Comparison of ENCODE assay signal across 20 cellular contexts in genomic region chr3:139526146-139526545, GRCh38. TPM values are rescaled to one million over a fixed set of nuclear protein-coding genes. Genes with fewer than 3 reads are reported as not detected.
DNase-seq lines count a peak whose midpoint lies in the region; ATAC-seq and TF ChIP-seq lines count a peak whose summit lies in the region.
"Had no signal": no experiment of that assay in that cellular context is flagged by ENCODE, and none has a peak within 500 bp of the region (broad histone marks: within the 10 kb centered on the region; RNA-seq: fewer than 3 reads in every experiment).

No MANE protein-coding gene starts in this region.

- H3K27me3 ChIP-seq in IMR-90 (ENCODE audit: control insufficient read depth, insufficient read depth, low read length), result no peaks in the 10 kb centered on the region
- H3K27me3 ChIP-seq: BE2C, BLaER1 had no signal

- H3K36me3 ChIP-seq in IMR-90 (ENCODE audit: control insufficient read depth, insufficient read depth, low read length), result no peaks in the 10 kb centered on the region
- H3K36me3 ChIP-seq: BLaER1 had no signal

- H3K9me1 ChIP-seq in IMR-90 (ENCODE audit: insufficient read depth, low read length), result no peaks in the 10 kb centered on the region

- H3K14ac ChIP-seq in IMR-90 (replicated peaks; ENCODE audit: low read depth, low read length), result no peak overlapping the region

- H3K27ac ChIP-seq in IMR-90 (ENCODE audit: insufficient read depth, low read length), result no peak overlapping the region
- H3K27ac ChIP-seq: BLaER1 had no signal

- no peak overlapping the region for H4K91ac ChIP-seq in IMR-90 (ENCODE audit: insufficient read depth, low read depth, low read length)

- H3K79me1 ChIP-seq in IMR-90 (ENCODE audit: low read depth in 1 of 2, low read length in 2 of 2), result no peaks in the 10 kb centered on the region

- H3K9me3 Mint-ChIP-seq in dendritic cell treated with granulocyte-macrophage colony-stimulating factor and Interleukin-4, amounts not matched to agents 40 ng/mL and 50 ng/mL, for 4 days, result peaks cover 8% of the 10 kb centered on the region
- H3K9me3 Mint-ChIP-seq in type B pancreatic cell, result no peaks in the 10 kb centered on the region
- H3K9me3 Mint-ChIP-seq: CD4-positive, alpha-beta memory T cell; CD8-positive, alpha-beta memory T cell had no signal

- TF ChIP-seq RAD21 in IMR-90 (IDR thresholded peaks at IDR 0.05; ENCODE audit: low read length), result no peak

- no peaks in the 10 kb centered on the region for H3K9me3 ChIP-seq in IMR-90 (ENCODE audit: control insufficient read depth, insufficient read depth, low read length)
- H3K9me3 ChIP-seq: BE2C, BLaER1 had no signal

- dilution Hi-C loops in IMR-90 (cut with HindIII; ENCODE audit: low sequenced_read_pairs, unreplicated experiment), result no loop called here

- no peaks in the 10 kb centered on the region for H4K20me1 ChIP-seq in IMR-90 (ENCODE audit: insufficient read depth, low read length)
- H4K20me1 ChIP-seq: BLaER1 had no signal

- H2AK5ac ChIP-seq in IMR-90 (ENCODE audit: low read depth, low read length), result no peak overlapping the region

- no peak overlapping the region for H4K5ac ChIP-seq in IMR-90 (ENCODE audit: low read depth, low read length)

- POLR2A ChIA-PET in IMR-90 (lab: Charles Lee; ENCODE audit: unreplicated experiment) (no interaction called here), HEK293T (lab: Yijun Ruan, JAX) (no interaction called here)

- no peak overlapping the region for H3K23ac ChIP-seq in IMR-90 (ENCODE audit: low read depth, low read length)

- no peak overlapping the region for H3K4ac ChIP-seq in IMR-90 (ENCODE audit: low read depth, low read length)

- H3K4me2 ChIP-seq in IMR-90 (ENCODE audit: low read depth, low read length), result no peak overlapping the region
- H3K4me2 ChIP-seq: BLaER1 had no signal

- no peak overlapping the region for H4K8ac ChIP-seq in IMR-90 (ENCODE audit: low read depth in 2 of 2, low read length in 2 of 2)

- H2BK5ac ChIP-seq in IMR-90 (ENCODE audit: low read depth, low read length, poor library complexity, severe bottlenecking), result no peak overlapping the region

- no peak overlapping the region for H2BK120ac ChIP-seq in IMR-90 (ENCODE audit: low read depth, low read length)

- DNase-seq in IMR-90 (no peak), type B pancreatic cell (ENCODE audit: extremely low spot score, unreplicated experiment) (peak; percentile 50), HEK293T (ENCODE audit: extremely low spot score) (no peak), NCI-H2196 treated with DMSO at 0.1 percent for 48 hours (lab: John Stamatoyannopoulos, UW; ENCODE audit: unreplicated experiment) (no peak)
- DNase-seq: 8988T; ACHN; BE2C; C1 segment of cervical spinal cord; CD4-positive, alpha-beta memory T cell; CD4-positive, CD25-positive, alpha-beta regulatory T cell; CD8-positive, alpha-beta memory T cell; COR-L47; DMS79 treated with DMSO at 0.1 percent for 48 hours; GF-D8 had no signal

- BruUV-seq in IMR-90 (replicated peaks; lab: Mats Ljungman, UMichigan), result no TSS peak

- intact Hi-C loops in IMR-90 (cut with micrococcal nuclease), result no loop called here
- intact Hi-C loops in dendritic cell treated with granulocyte-macrophage colony-stimulating factor and Interleukin-4, amounts not matched to agents 40 ng/mL and 50 ng/mL, for 4 days (cut with micrococcal nuclease), result loop anchor here (10.0 kb wide), 1 partner anchor 159 kb away; no protein-coding TSS in a partner anchor

- peak overlapping the region; percentile 59 for H2AK9ac ChIP-seq in IMR-90 (replicated peaks; ENCODE audit: low read depth, low read length, poor library complexity)

- H3K9ac ChIP-seq in IMR-90 (ENCODE audit: low read depth, low read length), result no peak overlapping the region
- H3K9ac ChIP-seq: BLaER1 had no signal

- TF ChIP-seq CTCF in IMR-90 (conservative IDR thresholded peaks at IDR 0.05; ENCODE audit: low read depth, low read length), result no peak
- TF ChIP-seq CTCF in type B pancreatic cell (conservative IDR thresholded peaks at IDR 0.05), result no peak

- H3K36me3 Mint-ChIP-seq in dendritic cell treated with granulocyte-macrophage colony-stimulating factor and Interleukin-4, amounts not matched to agents 40 ng/mL and 50 ng/mL, for 4 days (ENCODE audit: low read depth), result no peaks in the 10 kb centered on the region
- H3K36me3 Mint-ChIP-seq in type B pancreatic cell, result peaks cover 36% of the 10 kb centered on the region
- H3K36me3 Mint-ChIP-seq: CD14-positive monocyte; CD4-positive, alpha-beta memory T cell; CD4-positive, CD25-positive, alpha-beta regulatory T cell; CD8-positive, alpha-beta memory T cell had no signal

- in situ Hi-C loops in IMR-90 (cut with MboI; ENCODE audit: low sequenced_read_pairs), result no loop called here

- ATAC-seq in IMR-90 (ENCODE audit: low read depth) (no peak), GM21526 (IDR thresholded peaks at IDR 0.05; ENCODE audit: low FRiP score, unreplicated experiment) (no peak)

- peaks cover 1% of the 10 kb centered on the region for H3K27me3 Mint-ChIP-seq in dendritic cell treated with granulocyte-macrophage colony-stimulating factor and Interleukin-4, amounts not matched to agents 40 ng/mL and 50 ng/mL, for 4 days
- H3K27me3 Mint-ChIP-seq in type B pancreatic cell, result no peaks in the 10 kb centered on the region
- H3K27me3 Mint-ChIP-seq: CD4-positive, CD25-positive, alpha-beta regulatory T cell had no signal

- no CpG with 5 or more reads among the region's 2 CpGs for WGBS in IMR-90 (ENCODE audit: extremely low coverage in 2 of 2, insufficient read length in 1 of 2), 2 experiments

- CTCF ChIA-PET in IMR-90 (lab: Yijun Ruan, JAX) (no interaction called here), HEK293T (lab: Yijun Ruan, JAX) (no interaction called here)

- H2BK20ac ChIP-seq in IMR-90 (ENCODE audit: low read depth, low read length), result no peak overlapping the region

- H3K27ac Mint-ChIP-seq in dendritic cell treated with granulocyte-macrophage colony-stimulating factor and Interleukin-4, amounts not matched to agents 40 ng/mL and 50 ng/mL, for 4 days, result peak overlapping the region; percentile 12
- H3K27ac Mint-ChIP-seq in type B pancreatic cell, result no peak overlapping the region
- H3K27ac Mint-ChIP-seq: CD4-positive, alpha-beta memory T cell; CD4-positive, CD25-positive, alpha-beta regulatory T cell had no signal

- H2AFZ ChIP-seq in IMR-90 (replicated peaks; ENCODE audit: low read length, poor library complexity), result no peak overlapping the region

- H2BK15ac ChIP-seq in IMR-90 (ENCODE audit: low read depth, low read length), result no peak overlapping the region

- TF ChIP-seq POLR2A in IMR-90 (IDR thresholded peaks at IDR 0.05; ENCODE audit: low read depth, low read length), result no peak

- no peak overlapping the region for H3K4me3 ChIP-seq in IMR-90 (ENCODE audit: insufficient read depth, low read depth, low read length)
- H3K4me3 ChIP-seq: BLaER1 had no signal

- H3K4me1 Mint-ChIP-seq in dendritic cell treated with granulocyte-macrophage colony-stimulating factor and Interleukin-4, amounts not matched to agents 40 ng/mL and 50 ng/mL, for 4 days (ENCODE audit: low read depth), result peaks cover 26% of the 10 kb centered on the region
- H3K4me1 Mint-ChIP-seq in type B pancreatic cell (ENCODE audit: unreplicated experiment), result peaks cover 40% of the 10 kb centered on the region
- H3K4me1 Mint-ChIP-seq: CD4-positive, alpha-beta memory T cell; CD4-positive, CD25-positive, alpha-beta regulatory T cell; CD8-positive, alpha-beta memory T cell had no signal

- no peak overlapping the region for H3K4me3 Mint-ChIP-seq in dendritic cell treated with granulocyte-macrophage colony-stimulating factor and Interleukin-4, amounts not matched to agents 40 ng/mL and 50 ng/mL, for 4 days
- no peak overlapping the region for H3K4me3 Mint-ChIP-seq in type B pancreatic cell
- H3K4me3 Mint-ChIP-seq: CD14-positive monocyte; CD4-positive, alpha-beta memory T cell; CD4-positive, CD25-positive, alpha-beta regulatory T cell; CD8-positive, alpha-beta memory T cell had no signal

- H3K4me1 ChIP-seq in IMR-90 (ENCODE audit: control insufficient read depth, insufficient read depth, low read length), result no peaks in the 10 kb centered on the region
- H3K4me1 ChIP-seq: BLaER1 had no signal

- no peak overlapping the region for H3K56ac ChIP-seq in IMR-90 (ENCODE audit: extremely low read depth, insufficient read depth, low read length)

- no peak overlapping the region for H3K18ac ChIP-seq in IMR-90 (ENCODE audit: low read depth, low read length)

TF ChIP-seq in IMR-90, 13 proteins besides CTCF, POLR2A, EP300 and RAD21 (continues in another document):
- TF ChIP-seq NFE2L2 (IDR thresholded peaks at IDR 0.05; ENCODE audit: low read depth, low read length) (no peak), MXI1 (IDR thresholded peaks at IDR 0.05; ENCODE audit: borderline replicate concordance, low read depth, low read length) (no peak), FOS (IDR thresholded peaks at IDR 0.05; ENCODE audit: low read depth, low read length) (no peak)

TF ChIP-seq in HEK293T, 16 proteins besides CTCF, POLR2A, EP300 and RAD21 (continues in another document):
- no peak for TF ChIP-seq HDGF (IDR thresholded peaks at IDR 0.05; ENCODE audit: borderline replicate concordance)
- TF ChIP-seq TARDBP (IDR thresholded peaks at IDR 0.05), result no peak
- TF ChIP-seq FOXK2 (IDR thresholded peaks at IDR 0.05), result no peak
- TF ChIP-seq, protein P1, sequence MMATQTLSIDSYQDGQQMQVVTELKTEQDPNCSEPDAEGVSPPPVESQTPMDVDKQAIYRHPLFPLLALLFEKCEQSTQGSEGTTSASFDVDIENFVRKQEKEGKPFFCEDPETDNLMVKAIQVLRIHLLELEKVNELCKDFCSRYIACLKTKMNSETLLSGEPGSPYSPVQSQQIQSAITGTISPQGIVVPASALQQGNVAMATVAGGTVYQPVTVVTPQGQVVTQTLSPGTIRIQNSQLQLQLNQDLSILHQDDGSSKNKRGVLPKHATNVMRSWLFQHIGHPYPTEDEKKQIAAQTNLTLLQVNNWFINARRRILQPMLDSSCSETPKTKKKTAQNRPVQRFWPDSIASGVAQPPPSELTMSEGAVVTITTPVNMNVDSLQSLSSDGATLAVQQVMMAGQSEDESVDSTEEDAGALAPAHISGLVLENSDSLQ (IDR thresholded peaks at IDR 0.05), result no peak
- TF ChIP-seq CTBP1 (IDR thresholded peaks at IDR 0.05; ENCODE audit: borderline replicate concordance), result no peak
- TF ChIP-seq NFRKB (IDR thresholded peaks at IDR 0.05), result no peak
- TF ChIP-seq ZNF384 (IDR thresholded peaks at IDR 0.05), result no peak
- TF ChIP-seq SP1 (IDR thresholded peaks at IDR 0.05), result no peak
- no peak for TF ChIP-seq SUZ12 (IDR thresholded peaks at IDR 0.05)
- TF ChIP-seq FOXA1 (IDR thresholded peaks at IDR 0.05), result no peak

RNA-seq across cellular contexts. Expression of gene RBP1, which starts 13.4 kb away (rescaled TPM):
- total RNA-seq in IMR-90 (2012; rRNA removed) (61.9 and 65.4 TPM in 2 replicates), type B pancreatic cell (ENCODE audit: low replicate concordance) (139 and 307 TPM in 2 replicates)
- 117 and 134 TPM in 2 replicates for polyA plus RNA-seq in IMR-90 (2012; rRNA removed)
- polyA plus RNA-seq in IMR-90 (2012; cell fraction: cytosol; rRNA removed), result 88.6 and 121 TPM in 2 replicates
- polyA plus RNA-seq in IMR-90 (2012; cell fraction: nucleus; rRNA removed; ENCODE audit: low replicate concordance), result 23.5 and 58.9 TPM in 2 replicates
- total RNA-seq: CD4-positive, alpha-beta memory T cell; CD4-positive, CD25-positive, alpha-beta regulatory T cell; CD8-positive, alpha-beta memory T cell had no signal
- polyA plus RNA-seq: CD14-positive monocyte; CD4-positive, alpha-beta memory T cell; CD4-positive, CD25-positive, alpha-beta regulatory T cell; CD8-positive, alpha-beta memory T cell had no signal

RNA-seq across cellular contexts. Expression of gene RBP2, which starts 49.8 kb away (rescaled TPM):
- not detected in 2 replicates for total RNA-seq in IMR-90 (2012; rRNA removed)
- not detected in 2 replicates for polyA plus RNA-seq in IMR-90 (2012; rRNA removed)
- not detected in 2 replicates for polyA plus RNA-seq in IMR-90 (2012; cell fraction: cytosol; rRNA removed)
- not detected in 2 replicates for polyA plus RNA-seq in IMR-90 (2012; cell fraction: nucleus; rRNA removed; ENCODE audit: low replicate concordance)
- 25.3 and 95.9 TPM in 2 replicates for total RNA-seq in type B pancreatic cell (ENCODE audit: low replicate concordance)
- total RNA-seq: A673; CD4-positive, alpha-beta memory T cell; CD4-positive, CD25-positive, alpha-beta regulatory T cell; CD8-positive, alpha-beta memory T cell had no signal
- polyA plus RNA-seq: AG04450; CD14-positive monocyte; CD4-positive, alpha-beta memory T cell; CD4-positive, CD25-positive, alpha-beta regulatory T cell; CD8-positive, alpha-beta memory T cell had no signal

Comparison
In these comparisons a context has a peak if more than half of its experiments do, and no peak if none do; other contexts are left out.
1. RNA of gene RBP2, which starts 49.8 kb away (total RNA-seq): 25.3 to 95.9 TPM in type B pancreatic cell; not detected in IMR-90; every median in the first group is over 10 times any median in the second.